In the genomic region with DNA sequence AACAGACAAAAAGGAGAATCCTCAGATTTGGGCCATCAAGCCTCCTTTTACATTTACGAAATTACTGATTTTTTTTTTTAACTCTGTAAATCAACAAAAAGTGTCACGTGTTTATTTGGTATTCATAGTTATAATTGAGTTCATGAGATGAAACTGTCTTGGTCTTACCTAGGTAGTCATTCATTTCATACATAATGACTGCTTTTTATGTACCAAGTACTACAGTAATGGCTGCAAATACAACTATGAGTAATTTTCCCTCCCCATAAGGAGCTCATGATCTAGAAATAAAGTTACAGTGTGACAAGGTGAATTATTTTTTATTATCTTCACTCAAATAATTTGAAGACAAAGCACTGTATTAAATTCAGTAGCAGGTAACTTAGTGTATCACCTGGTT, we compare ENCODE assay signal across 27 cellular contexts. TPM values are rescaled to one million over a fixed set of nuclear protein-coding genes. Genes with fewer than 3 reads are reported as not detected.
"Had no signal": no experiment of that assay in that cellular context is flagged by ENCODE, and none has a peak within 500 bp of the region (broad histone marks: within the 10 kb centered on the region; RNA-seq: fewer than 3 reads in every experiment).

No MANE protein-coding gene starts in this region.

- H3K9me3 Mint-ChIP-seq: activated naive CD4-positive, alpha-beta T cell treated with anti-CD3 and anti-CD28 coated beads, Interleukin-2, amount 10 ng/mL, durations not matched to agents 7 days and 5 days; immature natural killer cell; mesothelial cell of epicardium; naive thymus-derived CD8-positive, alpha-beta T cell; neural crest cell; T-helper 1 cell treated with Interleukin-12 subunit alpha and Interleukin-12 subunit beta and Interleukin-4 antibody, amounts not matched to agents 30 μg/mL and 1 μg/mL, for 36 hours had no signal

- H3K27ac Mint-ChIP-seq: mesothelial cell of epicardium; T-helper 1 cell treated with Interleukin-12 subunit alpha and Interleukin-12 subunit beta and Interleukin-4 antibody, amounts not matched to agents 30 μg/mL and 1 μg/mL, for 36 hours had no signal

- H3K27me3 Mint-ChIP-seq: activated naive CD4-positive, alpha-beta T cell treated with anti-CD3 and anti-CD28 coated beads, Interleukin-2, amount 10 ng/mL, durations not matched to agents 7 days and 5 days; naive thymus-derived CD8-positive, alpha-beta T cell had no signal

- ATAC-seq: body of pancreas, foreskin keratinocyte, heart left ventricle, left colon had no signal

- H3K4me1 Mint-ChIP-seq: mesothelial cell of epicardium had no signal

- DNase-seq: activated CD4-positive, alpha-beta T cell treated with anti-CD3 and anti-CD28 coated beads, Interleukin-2, amount 50 U/mL, for 4 hours; activated CD8-positive, alpha-beta memory T cell treated with anti-CD3 and anti-CD28 coated beads, Interleukin-2, amount 50 U/mL, for 4 hours; activated naive CD4-positive, alpha-beta T cell treated with anti-CD3 and anti-CD28 coated beads, Interleukin-2, amount 10 ng/mL, durations not matched to agents 7 days and 5 days; adrenal gland; aorta; body of pancreas; dermis blood vessel endothelial cell; effector CD4-positive, alpha-beta T cell; foreskin keratinocyte; heart left ventricle; hypothalamus; immature natural killer cell; kidney; left colon; naive thymus-derived CD8-positive, alpha-beta T cell; occipital lobe; stimulated activated CD4-positive, alpha-beta T cell treated with anti-CD3 and anti-CD28 coated beads, Interleukin-15, amount 100 ng/mL, for 24 hours; stimulated activated CD4-positive, alpha-beta T cell treated with anti-CD3 and anti-CD28 coated beads, Interleukin-2, amount 100 ng/mL, for 24 hours; stimulated activated naive CD4-positive, alpha-beta T cell; T1000; testis; transverse colon had no signal

- H3K4me3 Mint-ChIP-seq: activated naive CD4-positive, alpha-beta T cell treated with anti-CD3 and anti-CD28 coated beads, Interleukin-2, amount 10 ng/mL, durations not matched to agents 7 days and 5 days; immature natural killer cell; mesothelial cell of epicardium; naive thymus-derived CD8-positive, alpha-beta T cell; neural crest cell; T-helper 1 cell treated with Interleukin-12 subunit alpha and Interleukin-12 subunit beta and Interleukin-4 antibody, amounts not matched to agents 30 μg/mL and 1 μg/mL, for 36 hours had no signal

RNA-seq across cellular contexts. Expression of gene C12orf56, which starts 54.9 kb away (rescaled TPM):
- total RNA-seq: activated CD8-positive, alpha-beta memory T cell treated with anti-CD3 and anti-CD28 coated beads for 36 hours; adrenal gland; aorta; body of pancreas; heart left ventricle; naive thymus-derived CD8-positive, alpha-beta T cell; occipital lobe; right atrium auricular region had no signal
